1 cellular context compared by ENCODE assay signal in genomic region chr2:188443207-188443606, GRCh38.
TF ChIP-seq lines count a peak whose summit lies in the region.

No MANE protein-coding gene starts in this region.

TF ChIP-seq in GM23338, 12 proteins besides CTCF, POLR2A, EP300 and RAD21 (continued from another document):
- TF ChIP-seq ZNF462 (CRISPR knock-in tag; IDR thresholded peaks at IDR 0.05): no peak
